In the genomic region with DNA sequence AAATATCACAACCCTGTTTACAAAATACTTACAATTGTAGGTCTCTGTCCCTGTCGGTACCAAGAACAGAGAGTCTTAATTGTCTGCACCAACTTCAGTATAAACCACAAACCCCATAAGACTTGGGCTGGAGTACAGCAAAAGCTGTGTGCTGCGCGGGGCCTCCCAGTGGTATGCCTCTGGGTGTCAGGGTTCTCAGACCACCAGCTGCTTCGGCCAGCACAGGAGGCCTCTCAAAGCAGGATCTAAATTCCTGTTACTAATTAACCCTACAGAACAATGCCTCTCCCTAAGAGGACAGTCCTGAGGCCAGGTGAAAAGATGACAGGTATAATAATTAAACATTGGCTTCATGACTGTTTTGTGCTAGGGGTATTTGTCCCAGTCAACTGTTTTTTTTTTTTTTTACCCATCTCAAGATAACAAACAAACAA, we compare ENCODE assay signal across 8 cellular contexts. TPM values are rescaled to one million over a fixed set of nuclear protein-coding genes. Genes with fewer than 3 reads are reported as not detected.
DNase-seq lines count a peak whose midpoint lies in the region; ATAC-seq lines count a peak whose summit lies in the region.

No MANE protein-coding gene starts in this region.

- H3K4me3 Mint-ChIP-seq in activated T-cell treated with anti-CD3 and anti-CD28 coated beads, Interleukin-2, amount 50 U/mL, for 72 hours, result peak overlapping the region; percentile 28 to 79
- peak overlapping the region; percentile 61 for H3K4me3 Mint-ChIP-seq in natural killer cell treated with Interleukin-12 subunit alpha and Interleukin-12 subunit beta and Interleukin-15 and Interleukin-18, amount 100 ng/mL, for 72 hours

- no peaks in the 10 kb centered on the region for H3K27me3 Mint-ChIP-seq in activated T-cell treated with anti-CD3 and anti-CD28 coated beads, Interleukin-2, amount 50 U/mL, for 72 hours (ENCODE audit: low read depth)
- peaks cover 0 to 3% of the 10 kb centered on the region in 2 donors for H3K27me3 Mint-ChIP-seq in natural killer cell treated with Interleukin-12 subunit alpha and Interleukin-12 subunit beta and Interleukin-15 and Interleukin-18, amount 100 ng/mL, for 72 hours

- no peaks in the 10 kb centered on the region for H3K9me3 ChIP-seq in effector memory CD4-positive, alpha-beta T cell (ENCODE audit: control insufficient read depth, low read length)

- peaks cover 44% of the 10 kb centered on the region for H3K4me1 Mint-ChIP-seq in activated T-cell treated with anti-CD3 and anti-CD28 coated beads, Interleukin-2, amount 50 U/mL, for 72 hours (ENCODE audit: low read depth)
- peaks cover 53% of the 10 kb centered on the region in 2 donors for H3K4me1 Mint-ChIP-seq in natural killer cell treated with Interleukin-12 subunit alpha and Interleukin-12 subunit beta and Interleukin-15 and Interleukin-18, amount 100 ng/mL, for 72 hours (ENCODE audit: low read depth in 2 of 2)

- no peaks in the 10 kb centered on the region for H3K36me3 ChIP-seq in effector memory CD4-positive, alpha-beta T cell (ENCODE audit: control insufficient read depth, insufficient read depth, low read length)

- peak overlapping the region; percentile 68 for H3K27ac ChIP-seq in effector memory CD4-positive, alpha-beta T cell (ENCODE audit: insufficient read depth, low read length, poor library complexity, severe bottlenecking)

- peak overlapping the region; percentile 16 for H3K27ac Mint-ChIP-seq in activated T-cell treated with anti-CD3 and anti-CD28 coated beads, Interleukin-2, amount 50 U/mL, for 72 hours
- peak overlapping the region; percentile 35 to 49 for H3K27ac Mint-ChIP-seq in natural killer cell treated with Interleukin-12 subunit alpha and Interleukin-12 subunit beta and Interleukin-15 and Interleukin-18, amount 100 ng/mL, for 72 hours

- H3K36me3 Mint-ChIP-seq in activated T-cell treated with anti-CD3 and anti-CD28 coated beads, Interleukin-2, amount 50 U/mL, for 72 hours (ENCODE audit: insufficient read depth in 2 of 2), result no peaks in the 10 kb centered on the region
- no peaks in the 10 kb centered on the region for H3K36me3 Mint-ChIP-seq in natural killer cell treated with Interleukin-12 subunit alpha and Interleukin-12 subunit beta and Interleukin-15 and Interleukin-18, amount 100 ng/mL, for 72 hours

- DNase-seq in activated T-cell treated with anti-CD3 and anti-CD28 coated beads, Interleukin-2, amount 50 U/mL, for 72 hours, result peak in 1 of 2 donors; percentile 11
- DNase-seq in activated T-cell treated with anti-CD3 and anti-CD28 coated beads for 4 hours, result no peak
- peak; percentile 83 for DNase-seq in NCI-H146 (lab: John Stamatoyannopoulos, UW)
- peak in 2 of 3 donors; percentile 21 for DNase-seq in effector memory CD4-positive, alpha-beta T cell
- DNase-seq in natural killer cell treated with Interleukin-12 subunit alpha and Interleukin-12 subunit beta and Interleukin-15 and Interleukin-18, amount 100 ng/mL, for 72 hours (ENCODE audit: low spot score), result no peak
- DNase-seq in NCI-H526 treated with DMSO at 0.1 percent for 48 hours (lab: John Stamatoyannopoulos, UW), result no peak
- no peak for DNase-seq in mesenteric fat pad (ENCODE audit: low spot score)
- DNase-seq in pons (ENCODE audit: low spot score), result no peak

- no peaks in the 10 kb centered on the region for H3K27me3 ChIP-seq in effector memory CD4-positive, alpha-beta T cell (replicated peaks; ENCODE audit: control insufficient read depth, insufficient read depth, low read length, poor library complexity, severe bottlenecking)

- peaks cover 30% of the 10 kb centered on the region for H3K4me1 ChIP-seq in effector memory CD4-positive, alpha-beta T cell (ENCODE audit: control insufficient read depth, insufficient read depth, low read length, poor library complexity, severe bottlenecking)

- no peaks in the 10 kb centered on the region for H3K9me3 Mint-ChIP-seq in activated T-cell treated with anti-CD3 and anti-CD28 coated beads, Interleukin-2, amount 50 U/mL, for 72 hours
- no peaks in the 10 kb centered on the region for H3K9me3 Mint-ChIP-seq in natural killer cell treated with Interleukin-12 subunit alpha and Interleukin-12 subunit beta and Interleukin-15 and Interleukin-18, amount 100 ng/mL, for 72 hours

- no peak overlapping the region for H3K4me3 ChIP-seq in effector memory CD4-positive, alpha-beta T cell (ENCODE audit: insufficient read depth, low read depth, low read length, poor library complexity, severe bottlenecking)

- ATAC-seq in activated T-cell treated with anti-CD3 and anti-CD28 coated beads, Interleukin-2, amount 50 U/mL, for 72 hours (replicated peaks in 1 of 2), result peak in 1 of 2 donors; percentile 42
- peak in 1 of 2 donors; percentile 37 for ATAC-seq in natural killer cell treated with Interleukin-12 subunit alpha and Interleukin-12 subunit beta and Interleukin-15 and Interleukin-18, amount 100 ng/mL, for 72 hours

RNA-seq across cellular contexts. Expression of a gene that starts 1.0 kb away (rescaled TPM):
- 10 to 100 TPM; 12.2 to 14.2 TPM for total RNA-seq in activated T-cell treated with anti-CD3 and anti-CD28 coated beads, Interleukin-2, amount 50 U/mL, for 72 hours
- 10 to 100 TPM in 1 of 2 donors, 1 to 10 TPM in 1; 6.8 to 18.8 TPM for total RNA-seq in natural killer cell treated with Interleukin-12 subunit alpha and Interleukin-12 subunit beta and Interleukin-15 and Interleukin-18, amount 100 ng/mL, for 72 hours
- 100 TPM for total RNA-seq in mesenteric fat pad

Comparison
In these comparisons a context has a peak if more than half of its experiments do, and no peak if none do; other contexts are left out.
1. DNase-seq: peak in NCI-H146 (single experiment) and effector memory CD4-positive, alpha-beta T cell (2 of 3); none in activated T-cell treated with anti-CD3 and anti-CD28 coated beads for 4 hours (single experiment), natural killer cell treated with Interleukin-12 subunit alpha and Interleukin-12 subunit beta and Interleukin-15 and Interleukin-18, amount 100 ng/mL, for 72 hours (single experiment), NCI-H526 treated with DMSO at 0.1 percent for 48 hours (single experiment), mesenteric fat pad (single experiment) and pons (single experiment).